In genomic region chr2:189552334-189552990, GRCh38 we compare ENCODE assay signal across 1 cellular context.
TF ChIP-seq lines count a peak whose summit lies in the region.

No MANE protein-coding gene starts in this region.

TF ChIP-seq in HepG2, 621 proteins besides CTCF, POLR2A, EP300 and RAD21 (continued from another document):
- TF ChIP-seq SUZ12 (IDR thresholded peaks at IDR 0.05; ENCODE audit: low read depth, low read length): no peak
- TF ChIP-seq ZBTB4 (CRISPR knock-in tag; IDR thresholded peaks at IDR 0.05; ENCODE audit: borderline replicate concordance): no peak
- TF ChIP-seq ZNF776 (CRISPR knock-in tag; IDR thresholded peaks at IDR 0.05): no peak
- no peak for TF ChIP-seq ZNF737 (CRISPR knock-in tag; IDR thresholded peaks at IDR 0.05; ENCODE audit: borderline replicate concordance)
- no peak for TF ChIP-seq HCFC1 (IDR thresholded peaks at IDR 0.05; ENCODE audit: low read depth, low read length)
- no peak for TF ChIP-seq ZBTB20 (CRISPR knock-in tag; IDR thresholded peaks at IDR 0.05; ENCODE audit: borderline replicate concordance, low read depth)
